Comparison of ENCODE assay signal across 18 cellular contexts in genomic region chr1:215005078-215005477, GRCh38.
DNase-seq lines count a peak whose midpoint lies in the region; ATAC-seq and TF ChIP-seq lines count a peak whose summit lies in the region.
"Had no signal": no experiment of that assay in that cellular context is flagged by ENCODE, and none has a peak within 500 bp of the region (broad histone marks: within the 10 kb centered on the region; RNA-seq: fewer than 3 reads in every experiment).

No MANE protein-coding gene starts in this region.

- H3K36me3 Mint-ChIP-seq in brain = no peaks in the 10 kb centered on the region
- no peaks in the 10 kb centered on the region for H3K36me3 Mint-ChIP-seq in nephron (ENCODE audit: low read depth)
- H3K36me3 Mint-ChIP-seq in activated naive CD4-positive, alpha-beta T cell treated with anti-CD3 and anti-CD28 coated beads, Interleukin-2, amount 10 ng/mL, durations not matched to agents 7 days and 5 days = no peaks in the 10 kb centered on the region

- no peaks in the 10 kb centered on the region for H3K4me1 ChIP-seq in Karpas-422 (ENCODE audit: low read length)
- H3K4me1 ChIP-seq: colonic mucosa, parathyroid adenoma had no signal

- peak overlapping the region; percentile 43 for H2AFZ ChIP-seq in Karpas-422 (ENCODE audit: low read length)
- H2AFZ ChIP-seq: parathyroid adenoma had no signal

- H4K20me1 ChIP-seq in Karpas-422 (ENCODE audit: insufficient read depth, low read depth, low read length) = no peaks in the 10 kb centered on the region

- H3K4me2 ChIP-seq in Karpas-422 (ENCODE audit: low read depth, low read length, poor library complexity, severe bottlenecking) = no peak overlapping the region

- CTCF ChIA-PET in activated naive CD4-positive, alpha-beta T cell treated with anti-CD3 and anti-CD28 coated beads, Interleukin-2, amount 10 ng/mL, durations not matched to agents 7 days and 5 days (lab: Charles Lee) = no interaction called here

- no peak for TF ChIP-seq CTCF in AG10803 (conservative IDR thresholded peaks at IDR 0.05; ENCODE audit: low read length)
- no peak for TF ChIP-seq CTCF in brain (conservative IDR thresholded peaks at IDR 0.05)
- no peak for TF ChIP-seq CTCF in nephron (IDR thresholded peaks at IDR 0.05; ENCODE audit: unreplicated experiment in 3 of 3)

- H3K27ac ChIP-seq in Karpas-422 (ENCODE audit: low read length) = no peak overlapping the region
- H3K27ac ChIP-seq: colonic mucosa, parathyroid adenoma had no signal

- H3K27me3 ChIP-seq in Karpas-422 (ENCODE audit: low read length) = no peaks in the 10 kb centered on the region
- H3K27me3 ChIP-seq: colonic mucosa had no signal

- no peaks in the 10 kb centered on the region for H3K9me2 ChIP-seq in Karpas-422 (replicated peaks; ENCODE audit: insufficient read depth, low read length)

- H3K9me3 Mint-ChIP-seq in brain (peaks cover 0 to 2% (median 0%) of the 10 kb centered on the region in 5 experiments), nephron (no peaks in the 10 kb centered on the region)
- no peaks in the 10 kb centered on the region for H3K9me3 Mint-ChIP-seq in activated naive CD4-positive, alpha-beta T cell treated with anti-CD3 and anti-CD28 coated beads, Interleukin-2, amount 10 ng/mL, durations not matched to agents 7 days and 5 days

- H3K4me3 Mint-ChIP-seq in brain (peak overlapping the region in 3 of 5 experiments; percentile 22 to 64 (median 63)), nephron (peak overlapping the region in 1 of 3 experiments; percentile 29)
- no peak overlapping the region for H3K4me3 Mint-ChIP-seq in activated naive CD4-positive, alpha-beta T cell treated with anti-CD3 and anti-CD28 coated beads, Interleukin-2, amount 10 ng/mL, durations not matched to agents 7 days and 5 days
- H3K4me3 Mint-ChIP-seq: B cell had no signal

- peak overlapping the region in 3 of 5 experiments; percentile 1 to 43 (median 39) for H3K27ac Mint-ChIP-seq in brain
- peak overlapping the region; percentile 17 to 81 (median 45) for H3K27ac Mint-ChIP-seq in nephron
- H3K27ac Mint-ChIP-seq in activated naive CD4-positive, alpha-beta T cell treated with anti-CD3 and anti-CD28 coated beads, Interleukin-2, amount 10 ng/mL, durations not matched to agents 7 days and 5 days = no peak overlapping the region
- H3K27ac Mint-ChIP-seq: B cell had no signal

- H3K27me3 Mint-ChIP-seq in brain (no peaks in the 10 kb centered on the region), nephron (ENCODE audit: low read depth) (peaks cover 4% of the 10 kb centered on the region)
- no peaks in the 10 kb centered on the region for H3K27me3 Mint-ChIP-seq in activated naive CD4-positive, alpha-beta T cell treated with anti-CD3 and anti-CD28 coated beads, Interleukin-2, amount 10 ng/mL, durations not matched to agents 7 days and 5 days
- H3K27me3 Mint-ChIP-seq: B cell had no signal

- H3K9ac ChIP-seq in Karpas-422 (ENCODE audit: low read length) = no peak overlapping the region
- H3K9ac ChIP-seq: parathyroid adenoma had no signal

- peaks cover 15% of the 10 kb centered on the region for H3K4me1 Mint-ChIP-seq in brain
- H3K4me1 Mint-ChIP-seq in nephron = peaks cover 20% of the 10 kb centered on the region
- H3K4me1 Mint-ChIP-seq in activated naive CD4-positive, alpha-beta T cell treated with anti-CD3 and anti-CD28 coated beads, Interleukin-2, amount 10 ng/mL, durations not matched to agents 7 days and 5 days = no peaks in the 10 kb centered on the region
- H3K4me1 Mint-ChIP-seq: B cell had no signal

- H3K36me3 ChIP-seq in Karpas-422 (ENCODE audit: insufficient read depth, low read length) = no peaks in the 10 kb centered on the region
- H3K36me3 ChIP-seq: colonic mucosa had no signal

- DNase-seq in AG10803 (ENCODE audit: low read depth) = peak; percentile 75
- DNase-seq in Karpas-422 = no peak
- no peak for DNase-seq in effector CD8-positive, alpha-beta T cell (lab: John Stamatoyannopoulos, UW)
- DNase-seq in activated naive CD4-positive, alpha-beta T cell treated with anti-CD3 and anti-CD28 coated beads, Interleukin-2, amount 10 ng/mL, durations not matched to agents 7 days and 5 days = no peak
- DNase-seq: activated CD4-positive, alpha-beta T cell treated with anti-CD3 and anti-CD28 coated beads, Interleukin-2, amount 50 U/mL, for 4 hours; colonic mucosa; DMS153; KG1; kidney glomerular epithelial cell; mucosa of descending colon; NCI-H1417 treated with DMSO at 0.1 percent for 48 hours; NCI-H2227 treated with DMSO at 0.1 percent for 48 hours had no signal

- no peaks in the 10 kb centered on the region for H3K79me2 ChIP-seq in Karpas-422 (ENCODE audit: low read length)
- H3K79me2 ChIP-seq: parathyroid adenoma had no signal

- ATAC-seq in GM18861 (IDR thresholded peaks at IDR 0.05; ENCODE audit: unreplicated experiment) (no peak), HG03571 (IDR thresholded peaks at IDR 0.05; ENCODE audit: unreplicated experiment) (no peak)
- ATAC-seq: mucosa of descending colon had no signal

- H3K4me3 ChIP-seq in AG10803 (ENCODE audit: low read length) = peak overlapping the region; percentile 62
- no peak overlapping the region for H3K4me3 ChIP-seq in Karpas-422 (ENCODE audit: low read length)
- H3K4me3 ChIP-seq: colonic mucosa, mucosa of descending colon had no signal

- H3K9me3 ChIP-seq in Karpas-422 (ENCODE audit: low read length) = no peaks in the 10 kb centered on the region
- H3K9me3 ChIP-seq: colonic mucosa, mucosa of descending colon had no signal
